28 cellular contexts compared by ENCODE assay signal in the genomic region with DNA sequence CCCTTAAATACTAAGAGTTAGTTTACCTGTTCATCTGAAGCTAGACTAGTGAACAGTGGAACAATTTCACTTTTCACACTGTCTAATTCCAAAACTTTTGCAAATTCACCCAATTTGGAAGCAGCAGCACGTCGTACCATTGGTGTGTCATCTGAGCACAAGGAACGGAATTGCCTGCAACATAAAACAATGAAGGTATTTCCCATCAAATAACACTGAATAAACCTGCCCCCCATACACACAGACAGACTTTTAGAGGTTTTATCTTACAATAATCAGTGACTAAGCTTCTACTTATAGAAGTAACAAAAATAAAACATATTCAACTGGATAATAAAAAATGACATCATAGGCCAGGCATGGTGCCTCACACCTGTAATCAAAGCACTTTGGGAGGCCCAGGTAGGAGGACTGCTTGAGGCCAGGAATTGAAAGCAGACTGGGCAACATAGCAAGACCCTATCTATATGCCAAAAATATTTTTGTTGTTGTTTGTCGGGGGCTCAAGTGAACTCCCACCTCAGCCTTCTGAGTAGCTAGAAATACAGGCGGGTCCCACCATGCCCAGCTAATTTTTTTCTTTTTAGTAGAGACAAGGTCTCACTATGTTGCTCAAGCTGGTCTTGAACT. TPM values are rescaled to one million over a fixed set of nuclear protein-coding genes. Genes with fewer than 3 reads are reported as not detected.
DNase-seq lines count a peak whose midpoint lies in the region; ATAC-seq and TF ChIP-seq lines count a peak whose summit lies in the region.
"Had no signal": no experiment of that assay in that cellular context is flagged by ENCODE, and none has a peak within 500 bp of the region (broad histone marks: within the 10 kb centered on the region; RNA-seq: fewer than 3 reads in every experiment).

No MANE protein-coding gene starts in this region.

- no peak for TF ChIP-seq CTCF in WTC11 (IDR thresholded peaks at IDR 0.05)
- TF ChIP-seq CTCF in uterus (IDR thresholded peaks at IDR 0.05): no peak

- H3K4me3 Mint-ChIP-seq in WTC11: no peak overlapping the region
- H3K4me3 Mint-ChIP-seq: activated naive CD8-positive, alpha-beta T cell treated with anti-CD3 and anti-CD28 coated beads, Interleukin-2, amount 50 U/mL, for 24 hours; activated T-cell treated with anti-CD3 and anti-CD28 coated beads, Interleukin-2, amount 50 U/mL, for 24 hours; CD4-positive, CD25-positive, alpha-beta regulatory T cell; neural crest cell had no signal

- intact Hi-C loops in uterus (cut with DNase I; ENCODE audit: low total_unique reads): no loop called here

- H3K9me3 Mint-ChIP-seq in WTC11: no peaks in the 10 kb centered on the region
- H3K9me3 Mint-ChIP-seq: activated naive CD8-positive, alpha-beta T cell treated with anti-CD3 and anti-CD28 coated beads, Interleukin-2, amount 50 U/mL, for 24 hours; activated T-cell treated with anti-CD3 and anti-CD28 coated beads, Interleukin-2, amount 50 U/mL, for 24 hours; CD4-positive, CD25-positive, alpha-beta regulatory T cell; neural crest cell had no signal

- CTCF ChIA-PET in WTC11 (lab: Charles Lee): interaction anchor here (0.9 kb wide), 1 partner anchor 222 kb away, joined by 3 read pairs; no protein-coding TSS in a partner anchor

- peaks cover 18% of the 10 kb centered on the region for H3K4me1 Mint-ChIP-seq in WTC11

- H3K27me3 ChIP-seq in skeletal muscle tissue (ENCODE audit: control insufficient read depth in 3 of 3, insufficient read depth in 3 of 3, low read length in 3 of 3) (no peaks in the 10 kb centered on the region), uterus (no peaks in the 10 kb centered on the region)
- H3K27me3 ChIP-seq: gastroesophageal sphincter had no signal

- H3K9me3 ChIP-seq in skeletal muscle tissue (ENCODE audit: control insufficient read depth in 3 of 3, low read length in 3 of 3) (no peaks in the 10 kb centered on the region), uterus (no peaks in the 10 kb centered on the region)
- H3K9me3 ChIP-seq: gastroesophageal sphincter, HAP-1, lower lobe of right lung, SK-N-SH had no signal

- H3K27ac ChIP-seq in skeletal muscle tissue (ENCODE audit: low read depth, low read length) (peak overlapping the region; percentile 49), uterus (peak overlapping the region in 1 of 2 donors; percentile 17)
- H3K27ac ChIP-seq: gastroesophageal sphincter, lower lobe of right lung had no signal

- no peak overlapping the region for H3K9ac ChIP-seq in skeletal muscle tissue (ENCODE audit: low read depth in 1 of 3, low read length in 3 of 3)
- H3K9ac ChIP-seq: SK-N-SH had no signal

- DNase-seq in WTC11 (ENCODE audit: low spot score) (no peak), dermis blood vessel endothelial cell (peak; percentile 81), lung microvascular endothelial cell (ENCODE audit: low read depth in 2 of 2) (peak; percentile 28 to 83), uterus (no peak), NCI-H69 (lab: John Stamatoyannopoulos, UW) (no peak), AG08396 (ENCODE audit: low spot score) (no peak)
- DNase-seq: activated CD4-positive, alpha-beta T cell treated with anti-CD3 and anti-CD28 coated beads, Interleukin-2, amount 50 U/mL, for 1 hour; activated CD4-positive, CD25-positive, alpha-beta regulatory T cell; activated naive CD4-positive, alpha-beta T cell; activated naive CD8-positive, alpha-beta T cell treated with anti-CD3 and anti-CD28 coated beads, Interleukin-2, amount 50 U/mL, for 24 hours; activated T-cell treated with anti-CD3 and anti-CD28 coated beads, Interleukin-2, amount 50 U/mL, for 24 hours; CD4-positive, CD25-positive, alpha-beta regulatory T cell; central memory CD4-positive, alpha-beta T cell; DMS79 treated with DMSO at 0.1 percent for 48 hours; GF-D8; lower lobe of right lung; NCI-H1417 treated with DMSO at 0.1 percent for 48 hours; NCI-H2029 treated with DMSO at 0.1 percent for 48 hours; NCI-H526; NK-92 treated with Interleukin-12 subunit alpha and Interleukin-12 subunit beta, amount 100 ng/mL, for 24 hours; PC-3; SK-N-SH; stimulated activated CD4-positive, alpha-beta T cell treated with anti-CD3 and anti-CD28 coated beads, Interleukin-4, amount 100 ng/mL, for 1 hour had no signal

- H3K27ac Mint-ChIP-seq in WTC11: no peak overlapping the region
- H3K27ac Mint-ChIP-seq: activated naive CD8-positive, alpha-beta T cell treated with anti-CD3 and anti-CD28 coated beads, Interleukin-2, amount 50 U/mL, for 24 hours; activated T-cell treated with anti-CD3 and anti-CD28 coated beads, Interleukin-2, amount 50 U/mL, for 24 hours had no signal

- POLR2A ChIA-PET in WTC11 (lab: Charles Lee): no interaction called here

- H3K36me3 ChIP-seq in skeletal muscle tissue (ENCODE audit: control insufficient read depth in 3 of 3, insufficient read depth in 3 of 3, low read length in 3 of 3) (peaks cover 42 to 68% (median 59%) of the 10 kb centered on the region in 3 donors), uterus (peaks cover 0 to 2% of the 10 kb centered on the region in 2 donors)

- no peak for ATAC-seq in WTC11
- ATAC-seq: activated naive CD8-positive, alpha-beta T cell treated with anti-CD3 and anti-CD28 coated beads, Interleukin-2, amount 50 U/mL, for 24 hours; gastroesophageal sphincter; lower lobe of right lung; PC-3; sciatic nerve had no signal

- no peaks in the 10 kb centered on the region for H3K27me3 Mint-ChIP-seq in WTC11 (ENCODE audit: low read depth)
- H3K27me3 Mint-ChIP-seq: activated naive CD8-positive, alpha-beta T cell treated with anti-CD3 and anti-CD28 coated beads, Interleukin-2, amount 50 U/mL, for 24 hours; activated T-cell treated with anti-CD3 and anti-CD28 coated beads, Interleukin-2, amount 50 U/mL, for 24 hours; CD4-positive, CD25-positive, alpha-beta regulatory T cell had no signal

- peaks cover 3 to 11% (median 8%) of the 10 kb centered on the region in 3 donors for H3K4me1 ChIP-seq in skeletal muscle tissue (ENCODE audit: control insufficient read depth in 3 of 3, insufficient read depth in 3 of 3, low read length in 3 of 3)
- no peaks in the 10 kb centered on the region for H3K4me1 ChIP-seq in uterus

- H3K4me3 ChIP-seq in skeletal muscle tissue (ENCODE audit: low read length in 3 of 3) (no peak overlapping the region), uterus (no peak overlapping the region)
- H3K4me3 ChIP-seq: gastroesophageal sphincter, HAP-1, lower lobe of right lung had no signal

- no peak for TF ChIP-seq POLR2A in uterus (IDR thresholded peaks at IDR 0.05)

- H3K36me3 Mint-ChIP-seq in WTC11: peaks cover 85% of the 10 kb centered on the region

TF ChIP-seq in WTC11, 78 proteins besides CTCF, POLR2A, EP300 and RAD21:
- TF ChIP-seq GABPB1 (CRISPR knock-in tag; IDR thresholded peaks at IDR 0.05) (no peak), ZNF121 (CRISPR knock-in tag; IDR thresholded peaks at IDR 0.05) (peak; percentile 73; the same call in 1 of the 2 replicates), PRRX2 (CRISPR knock-in tag; IDR thresholded peaks at IDR 0.05) (no peak)
- TF ChIP-seq, protein P1, sequence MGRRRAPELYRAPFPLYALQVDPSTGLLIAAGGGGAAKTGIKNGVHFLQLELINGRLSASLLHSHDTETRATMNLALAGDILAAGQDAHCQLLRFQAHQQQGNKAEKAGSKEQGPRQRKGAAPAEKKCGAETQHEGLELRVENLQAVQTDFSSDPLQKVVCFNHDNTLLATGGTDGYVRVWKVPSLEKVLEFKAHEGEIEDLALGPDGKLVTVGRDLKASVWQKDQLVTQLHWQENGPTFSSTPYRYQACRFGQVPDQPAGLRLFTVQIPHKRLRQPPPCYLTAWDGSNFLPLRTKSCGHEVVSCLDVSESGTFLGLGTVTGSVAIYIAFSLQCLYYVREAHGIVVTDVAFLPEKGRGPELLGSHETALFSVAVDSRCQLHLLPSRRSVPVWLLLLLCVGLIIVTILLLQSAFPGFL (CRISPR knock-in tag; IDR thresholded peaks at IDR 0.05; ENCODE audit: borderline replicate concordance): no peak

RNA-seq across cellular contexts. Expression of a gene that starts 6.3 kb away (rescaled TPM):
- total RNA-seq in WTC11 (2021): 74.5 to 87.7 TPM (median 75.2 TPM) in 3 replicates
- 52.6 and 72.7 TPM in 2 replicates for total RNA-seq in dermis blood vessel endothelial cell
- total RNA-seq in lung microvascular endothelial cell: 26.6 and 32.5 TPM in 2 replicates
- total RNA-seq in skeletal muscle tissue: 25.1 TPM
- 10 to 100 TPM; 12.0 to 30.0 (median 28.4) TPM for total RNA-seq in uterus

Comparison
In these comparisons a context has a peak if more than half of its experiments do, and no peak if none do; other contexts are left out.
1. DNase-seq: peak in dermis blood vessel endothelial cell (single experiment) and lung microvascular endothelial cell (2 of 2); none in WTC11 (single experiment), uterus (0 of 2), NCI-H69 (single experiment) and AG08396 (single experiment).